In the genomic region with DNA sequence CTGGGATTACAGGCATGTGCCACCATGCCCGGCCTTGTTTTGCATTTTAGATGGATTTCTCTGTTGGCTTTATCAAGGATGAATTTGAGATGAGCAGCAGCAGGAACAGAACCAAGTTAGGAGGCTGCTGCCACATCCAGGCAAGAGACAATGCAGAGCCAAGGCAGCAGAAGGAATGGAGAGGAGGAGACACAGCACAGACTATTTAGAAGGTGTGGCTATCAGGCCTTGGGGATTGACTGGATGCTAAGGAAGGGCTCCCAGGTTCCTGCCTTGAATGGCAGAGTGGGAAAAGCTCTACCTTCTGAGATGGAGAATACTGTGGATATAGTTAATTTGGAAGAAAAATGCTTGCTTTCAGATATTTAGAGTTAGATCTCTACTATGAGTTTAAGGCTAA, we compare ENCODE assay signal across 24 cellular contexts.
"Had no signal": no experiment of that assay in that cellular context is flagged by ENCODE, and none has a peak within 500 bp of the region (broad histone marks: within the 10 kb centered on the region; RNA-seq: fewer than 3 reads in every experiment).

No MANE protein-coding gene starts in this region.

- DNase-seq: colonic mucosa; cortex of kidney; effector CD8-positive, alpha-beta T cell; effector memory CD8-positive, alpha-beta T cell; endodermal cell; erythroblast; esophagus squamous epithelium; foreskin fibroblast; foreskin melanocyte; gastrocnemius medialis; glutamatergic neuron; head of caudate nucleus; heart right ventricle; hippocampal formation; left cardiac atrium; left lung; left ventricle myocardium superior; lower lobe of right lung; mesenchymal stem cell; mucosa of descending colon; naive B cell had no signal

- H3K27ac Mint-ChIP-seq: dendritic cell treated with granulocyte-macrophage colony-stimulating factor and Interleukin-4, amounts not matched to agents 40 ng/mL and 50 ng/mL, for 4 days; effector memory CD8-positive, alpha-beta T cell; endodermal cell; mesothelial cell of epicardium; naive B cell had no signal

- H3K4me1 Mint-ChIP-seq: naive B cell had no signal

- H3K4me3 ChIP-seq: colonic mucosa, esophagus squamous epithelium, gastrocnemius medialis, heart right ventricle, left lung, lower lobe of right lung, mucosa of descending colon had no signal

- H3K9me3 Mint-ChIP-seq: endodermal cell, mesothelial cell of epicardium had no signal

- H3K27me3 ChIP-seq: colonic mucosa, esophagus squamous epithelium, gastrocnemius medialis, left lung had no signal

- H3K27me3 Mint-ChIP-seq: dendritic cell treated with granulocyte-macrophage colony-stimulating factor and Interleukin-4, amounts not matched to agents 40 ng/mL and 50 ng/mL, for 4 days; effector memory CD8-positive, alpha-beta T cell had no signal

- H3K4me1 ChIP-seq: colonic mucosa, esophagus squamous epithelium, gastrocnemius medialis, left lung, lower lobe of right lung had no signal

- H3K36me3 Mint-ChIP-seq: mesothelial cell of epicardium, naive B cell had no signal

- H3K9me3 ChIP-seq: colonic mucosa, esophagus squamous epithelium, gastrocnemius medialis, lower lobe of right lung had no signal

- H3K27ac ChIP-seq: colonic mucosa, epithelial cell of prostate, esophagus squamous epithelium, gastrocnemius medialis, heart right ventricle, left lung, lower lobe of right lung had no signal

- H3K36me3 ChIP-seq: colonic mucosa, esophagus squamous epithelium, gastrocnemius medialis, heart right ventricle, left lung, lower lobe of right lung had no signal

- H3K4me3 Mint-ChIP-seq: dendritic cell treated with granulocyte-macrophage colony-stimulating factor and Interleukin-4, amounts not matched to agents 40 ng/mL and 50 ng/mL, for 4 days; effector memory CD8-positive, alpha-beta T cell; endodermal cell; mesothelial cell of epicardium; naive B cell had no signal
